Comparison of ENCODE assay signal across 8 cellular contexts in genomic region chr2:127479219-127479825, GRCh38. TPM values are rescaled to one million over a fixed set of nuclear protein-coding genes. Genes with fewer than 3 reads are reported as not detected.
DNase-seq lines count a peak whose midpoint lies in the region; ATAC-seq and TF ChIP-seq lines count a peak whose summit lies in the region.

No MANE protein-coding gene starts in this region.

- H3K4me1 Mint-ChIP-seq in natural killer cell: peaks cover under 1 to 5% of the 10 kb centered on the region in 2 donors
- H3K4me1 Mint-ChIP-seq in natural killer cell treated with Interleukin-12 subunit alpha and Interleukin-12 subunit beta and Interleukin-15 and Interleukin-18, amount 100 ng/mL, for 72 hours (ENCODE audit: low read depth in 2 of 2): peaks cover 0 to 2% of the 10 kb centered on the region in 2 donors

- DNase-seq in natural killer cell (no peak), MV-4-11 (lab: John Stamatoyannopoulos, UW) (peak; percentile 29), SK-N-SH (peak; percentile 56), fibroblast of mammary gland (ENCODE audit: low read depth) (peak; percentile 75), non-pigmented ciliary epithelial cell (ENCODE audit: low read depth) (peak; percentile 36), COLO668 (lab: John Stamatoyannopoulos, UW; ENCODE audit: unreplicated experiment) (no peak)
- DNase-seq in natural killer cell treated with Interleukin-12 subunit alpha and Interleukin-12 subunit beta and Interleukin-15 and Interleukin-18, amount 100 ng/mL, for 72 hours (ENCODE audit: low spot score): no peak
- DNase-seq in activated T-cell treated with anti-CD3 and anti-CD28 coated beads, Interleukin-2, amount 50 U/mL, for 1 hour: no peak

- peaks cover 17 to 37% of the 10 kb centered on the region in 2 experiments for H3K36me3 ChIP-seq in SK-N-SH (replicated peaks in 1 of 2; ENCODE audit: control insufficient read depth in 1 of 2, insufficient read depth in 2 of 2, low read length in 1 of 2)

- no peak overlapping the region for H3K9ac ChIP-seq in SK-N-SH

- TF ChIP-seq EP300 in SK-N-SH (IDR thresholded peaks at IDR 0.05; ENCODE audit: borderline replicate concordance in 1 of 2, low read depth in 1 of 2, low read length in 1 of 2): no peak

- ATAC-seq in natural killer cell: peak in 2 of 3 donors; percentile 57 to 64
- ATAC-seq in natural killer cell treated with Interleukin-12 subunit alpha and Interleukin-12 subunit beta and Interleukin-15 and Interleukin-18, amount 100 ng/mL, for 72 hours: no peak

- H3K9me3 Mint-ChIP-seq in natural killer cell: no peaks in the 10 kb centered on the region
- peaks cover 5% of the 10 kb centered on the region for H3K9me3 Mint-ChIP-seq in natural killer cell treated with Interleukin-12 subunit alpha and Interleukin-12 subunit beta and Interleukin-15 and Interleukin-18, amount 100 ng/mL, for 72 hours

- H3K79me2 ChIP-seq in SK-N-SH (ENCODE audit: insufficient read depth): no peaks in the 10 kb centered on the region

- H3K36me3 Mint-ChIP-seq in natural killer cell: peaks cover 20% of the 10 kb centered on the region
- H3K36me3 Mint-ChIP-seq in natural killer cell treated with Interleukin-12 subunit alpha and Interleukin-12 subunit beta and Interleukin-15 and Interleukin-18, amount 100 ng/mL, for 72 hours: peaks cover 23% of the 10 kb centered on the region

- TF ChIP-seq CTCF in natural killer cell (IDR thresholded peaks at IDR 0.05): peak; percentile 73
- peak; percentile 91 for TF ChIP-seq CTCF in SK-N-SH (IDR thresholded peaks at IDR 0.05)
- peak; percentile 80 for TF ChIP-seq CTCF in fibroblast of mammary gland (conservative IDR thresholded peaks at IDR 0.05; ENCODE audit: control insufficient read depth, insufficient read depth, low read depth, low read length)

- CTCF ChIA-PET in SK-N-SH (lab: Yijun Ruan, JAX): interaction anchor here (0.6 to 5.8 kb wide), 58 partner anchors 9 to 712 kb away, joined by 3 to 121 read pairs (median 4); partner anchors contain the start of genes ERCC3 and LIMS2

- TF ChIP-seq RAD21 in SK-N-SH (IDR thresholded peaks at IDR 0.05; ENCODE audit: low read length): peak; percentile 84

- no peaks in the 10 kb centered on the region for H3K27me3 ChIP-seq in SK-N-SH (ENCODE audit: insufficient read depth)

- intact Hi-C loops in natural killer cell (cut with micrococcal nuclease): loop anchor here (2.0 kb wide), 1 partner anchor 125 kb away; no protein-coding TSS in a partner anchor

- no peaks in the 10 kb centered on the region for H3K9me2 ChIP-seq in SK-N-SH

- no peak overlapping the region for H3K27ac ChIP-seq in SK-N-SH (ENCODE audit: low read depth in 2 of 2, low read length in 1 of 2)

- H2AFZ ChIP-seq in SK-N-SH (ENCODE audit: low read depth): no peak overlapping the region

- POLR2A ChIA-PET in SK-N-SH (lab: Yijun Ruan, JAX): interaction anchor here (0.6 to 0.8 kb wide), 3 partner anchors 21 to 77 kb away, joined by 3 read pairs; no protein-coding TSS in a partner anchor

- peaks cover 17% of the 10 kb centered on the region for H3F3A ChIP-seq in SK-N-SH (replicated peaks; ENCODE audit: insufficient read depth)

- peaks cover 10% of the 10 kb centered on the region; the same call in 1 of the 2 replicates for H3K9me3 ChIP-seq in SK-N-SH

- no peak overlapping the region for H3K4me3 Mint-ChIP-seq in natural killer cell
- no peak overlapping the region for H3K4me3 Mint-ChIP-seq in natural killer cell treated with Interleukin-12 subunit alpha and Interleukin-12 subunit beta and Interleukin-15 and Interleukin-18, amount 100 ng/mL, for 72 hours

- no peak overlapping the region for H3K4me3 ChIP-seq in SK-N-SH (ENCODE audit: low read depth in 2 of 2, low read length in 1 of 2)
- no peak overlapping the region for H3K4me3 ChIP-seq in fibroblast of mammary gland (ENCODE audit: control insufficient read depth, low read depth, low read length)

- peak overlapping the region in 1 of 2 donors; percentile 48 for H3K27ac Mint-ChIP-seq in natural killer cell
- no peak overlapping the region for H3K27ac Mint-ChIP-seq in natural killer cell treated with Interleukin-12 subunit alpha and Interleukin-12 subunit beta and Interleukin-15 and Interleukin-18, amount 100 ng/mL, for 72 hours

- H3K27me3 Mint-ChIP-seq in natural killer cell (ENCODE audit: low read depth in 2 of 2): no peaks in the 10 kb centered on the region
- no peaks in the 10 kb centered on the region for H3K27me3 Mint-ChIP-seq in natural killer cell treated with Interleukin-12 subunit alpha and Interleukin-12 subunit beta and Interleukin-15 and Interleukin-18, amount 100 ng/mL, for 72 hours

- no peaks in the 10 kb centered on the region for H3K4me1 ChIP-seq in SK-N-SH (ENCODE audit: control insufficient read depth in 1 of 2, insufficient read depth in 2 of 2, low read depth in 1 of 2, low read length in 1 of 2)

- no peak overlapping the region for H3K4me2 ChIP-seq in SK-N-SH

- WGBS in SK-N-SH (ENCODE audit: low lambda C conversion rate): 84% methylated on average over 5 of the region's 5 CpGs

- H4K20me1 ChIP-seq in SK-N-SH (ENCODE audit: insufficient read depth): no peaks in the 10 kb centered on the region

TF ChIP-seq in SK-N-SH, 30 proteins besides CTCF, POLR2A, EP300 and RAD21:
- TF ChIP-seq SMC3 (IDR thresholded peaks at IDR 0.05; ENCODE audit: low read depth, low read length) (peak; percentile 68), POLR2AphosphoS5 (IDR thresholded peaks at IDR 0.05; ENCODE audit: low read depth, low read length) (peak; percentile 26; the same call in 1 of the 2 replicates), IRF3 (IDR thresholded peaks at IDR 0.05; ENCODE audit: low read depth, low read length) (no peak)

RNA-seq across cellular contexts. Expression of gene IWS1, which starts 47.0 kb away (rescaled TPM):
- 10 to 100 TPM; 21.7 to 27.1 (median 23.9) TPM for total RNA-seq in natural killer cell
- 10 to 100 TPM; 45.3 to 49.5 TPM for total RNA-seq in natural killer cell treated with Interleukin-12 subunit alpha and Interleukin-12 subunit beta and Interleukin-15 and Interleukin-18, amount 100 ng/mL, for 72 hours
- polyA plus RNA-seq in SK-N-SH (2012; rRNA removed): 24.6 and 30.0 TPM in 2 replicates
- polyA plus RNA-seq in SK-N-SH (2012; cell fraction: cytosol; rRNA removed): 30.0 and 35.8 TPM in 2 replicates
- polyA plus RNA-seq in SK-N-SH (2012; cell fraction: nucleus; rRNA removed): 19.8 and 27.7 TPM in 2 replicates

RNA-seq across cellular contexts. Expression of gene MYO7B, which starts 56.2 kb away (rescaled TPM):
- total RNA-seq in natural killer cell: under 1 TPM; 0.14 to 0.45 (median 0.25) TPM
- total RNA-seq in natural killer cell treated with Interleukin-12 subunit alpha and Interleukin-12 subunit beta and Interleukin-15 and Interleukin-18, amount 100 ng/mL, for 72 hours: not detected
- polyA plus RNA-seq in SK-N-SH (2012; rRNA removed): 0.06 and 0.08 TPM in 2 replicates
- 0.03 and 0.05 TPM in 2 replicates for polyA plus RNA-seq in SK-N-SH (2012; cell fraction: cytosol; rRNA removed)
- 0.29 and 0.42 TPM in 2 replicates for polyA plus RNA-seq in SK-N-SH (2012; cell fraction: nucleus; rRNA removed)

Comparison
In these comparisons a context has a peak if more than half of its experiments do, and no peak if none do; other contexts are left out.
1. ATAC-seq: peak in natural killer cell (2 of 3); none in natural killer cell treated with Interleukin-12 subunit alpha and Interleukin-12 subunit beta and Interleukin-15 and Interleukin-18, amount 100 ng/mL, for 72 hours (0 of 2).
2. DNase-seq: peak in MV-4-11 (single experiment), SK-N-SH (single experiment), fibroblast of mammary gland (single experiment) and non-pigmented ciliary epithelial cell (single experiment); none in natural killer cell (single experiment), natural killer cell treated with Interleukin-12 subunit alpha and Interleukin-12 subunit beta and Interleukin-15 and Interleukin-18, amount 100 ng/mL, for 72 hours (single experiment), COLO668 (single experiment) and activated T-cell treated with anti-CD3 and anti-CD28 coated beads, Interleukin-2, amount 50 U/mL, for 1 hour (single experiment).
3. Peak in every context shown above with its lines, with median percentiles within 50 percentile points of each other: CTCF ChIP-seq.